1 cellular context compared by ENCODE assay signal in the genomic region with DNA sequence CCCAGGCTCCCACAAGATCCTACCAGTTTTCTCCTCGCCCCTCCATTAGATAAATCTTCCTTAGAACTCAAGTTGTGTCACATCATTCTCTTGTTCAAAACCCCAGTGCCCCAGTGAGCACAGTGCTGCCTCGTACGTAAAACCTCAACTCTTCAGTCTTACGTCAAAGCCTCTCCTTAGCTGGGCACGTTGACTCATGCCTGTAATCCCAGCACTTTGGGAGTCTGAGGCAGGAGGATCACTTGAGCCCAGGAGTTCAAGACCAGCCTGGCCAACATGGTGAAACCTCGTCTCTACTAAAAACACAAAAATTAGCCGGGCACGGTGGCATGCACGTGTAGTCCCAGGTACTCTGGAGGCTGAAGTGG.
TF ChIP-seq lines count a peak whose summit lies in the region.

No MANE protein-coding gene starts in this region.

TF ChIP-seq in HepG2, 621 proteins besides CTCF, POLR2A, EP300 and RAD21:
- TF ChIP-seq TBX2 (CRISPR knock-in tag; IDR thresholded peaks at IDR 0.05; ENCODE audit: borderline replicate concordance) (peak; percentile 37; the same call in 1 of the 2 replicates), TRIM24 (CRISPR knock-in tag; IDR thresholded peaks at IDR 0.05) (0 out of 2 replicates have a peak, but pooled peaks have one; percentile 19), SALL1 (CRISPR knock-in tag; IDR thresholded peaks at IDR 0.05) (0 out of 2 replicates have a peak, but pooled peaks have one; percentile 14), ZNF883 (CRISPR knock-in tag; IDR thresholded peaks at IDR 0.05; ENCODE audit: not compliant biosample characterization) (peak; percentile 64)
- TF ChIP-seq, protein P1, sequence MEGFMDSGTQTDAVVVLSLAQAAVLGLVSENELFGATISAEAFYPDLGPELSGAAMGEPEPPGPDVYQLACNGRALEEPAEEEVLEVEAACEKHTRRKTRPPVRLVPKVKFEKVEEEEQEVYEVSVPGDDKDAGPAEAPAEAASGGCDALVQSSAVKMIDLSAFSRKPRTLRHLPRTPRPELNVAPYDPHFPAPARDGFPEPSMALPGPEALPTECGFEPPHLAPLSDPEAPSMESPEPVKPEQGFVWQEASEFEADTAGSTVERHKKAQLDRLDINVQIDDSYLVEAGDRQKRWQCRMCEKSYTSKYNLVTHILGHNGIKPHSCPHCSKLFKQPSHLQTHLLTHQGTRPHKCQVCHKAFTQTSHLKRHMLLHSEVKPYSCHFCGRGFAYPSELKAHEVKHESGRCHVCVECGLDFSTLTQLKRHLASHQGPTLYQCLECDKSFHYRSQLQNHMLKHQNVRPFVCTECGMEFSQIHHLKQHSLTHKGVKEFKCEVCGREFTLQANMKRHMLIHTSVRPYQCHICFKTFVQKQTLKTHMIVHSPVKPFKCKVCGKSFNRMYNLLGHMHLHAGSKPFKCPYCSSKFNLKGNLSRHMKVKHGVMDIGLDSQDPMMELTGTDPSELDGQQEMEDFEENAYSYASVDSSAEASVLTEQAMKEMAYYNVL (CRISPR knock-in tag; IDR thresholded peaks at IDR 0.05; ENCODE audit: borderline replicate concordance): 0 out of 2 replicates have a peak, but pooled peaks have one; percentile 2
